Comparison of ENCODE assay signal across 12 cellular contexts in the genomic region with DNA sequence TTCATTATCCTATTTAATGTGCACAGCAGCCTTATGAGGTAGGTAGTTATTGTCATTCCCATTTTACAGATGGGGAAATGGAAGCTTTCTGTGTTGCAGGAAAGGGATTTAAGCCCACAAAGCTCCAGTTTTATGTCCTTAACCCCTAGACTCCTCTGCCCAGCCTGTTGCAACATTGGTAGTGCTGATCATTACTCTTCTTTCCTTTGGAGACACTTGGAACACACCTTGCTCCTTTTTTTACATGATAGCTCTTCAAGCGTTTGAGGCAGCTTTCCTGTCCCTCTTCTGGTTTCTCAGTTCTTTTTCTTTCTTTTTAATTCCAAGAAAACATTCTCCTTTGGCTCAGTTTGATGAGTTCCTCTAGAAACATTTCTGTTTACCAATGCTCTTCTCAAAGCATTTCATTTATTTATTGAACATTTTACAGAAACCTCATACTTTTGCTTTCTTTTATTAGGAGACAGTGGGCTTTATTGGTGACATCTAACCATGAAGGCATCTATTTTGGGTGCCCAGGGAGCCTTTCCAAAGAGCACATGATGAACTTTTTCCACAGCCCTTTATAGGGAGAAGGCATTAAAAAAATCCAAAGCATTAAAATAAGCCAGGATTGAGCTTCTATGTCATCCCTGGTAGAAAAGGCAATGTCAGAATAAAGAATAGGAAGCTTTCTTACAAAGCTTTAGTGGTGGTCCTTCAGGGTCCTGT.
DNase-seq lines count a peak whose midpoint lies in the region; ATAC-seq and TF ChIP-seq lines count a peak whose summit lies in the region.
"Had no signal": no experiment of that assay in that cellular context is flagged by ENCODE, and none has a peak within 500 bp of the region (broad histone marks: within the 10 kb centered on the region; RNA-seq: fewer than 3 reads in every experiment).

No MANE protein-coding gene starts in this region.

- peak overlapping the region; percentile 97 for H3K27ac ChIP-seq in HUES64 (ENCODE audit: low read depth, low read length)
- peak overlapping the region; percentile 92 for H3K27ac ChIP-seq in endodermal cell (ENCODE audit: low read depth, low read length)
- H3K27ac ChIP-seq: BLaER1 had no signal

- no peak overlapping the region for H3K4me3 Mint-ChIP-seq in endodermal cell
- no peak overlapping the region for H3K4me3 Mint-ChIP-seq in nephron progenitor cell
- H3K4me3 Mint-ChIP-seq: IgD-negative memory B cell had no signal

- H3K9me3 Mint-ChIP-seq in endodermal cell = no peaks in the 10 kb centered on the region
- no peaks in the 10 kb centered on the region for H3K9me3 Mint-ChIP-seq in nephron progenitor cell
- H3K9me3 Mint-ChIP-seq: IgD-negative memory B cell had no signal

- H3K9ac ChIP-seq in HUES64 (ENCODE audit: low read depth, low read length) (peak overlapping the region; percentile 65; the same call in 1 of the 2 replicates), endodermal cell (ENCODE audit: extremely low read depth, low read length, poor library complexity, severe bottlenecking) (no peak overlapping the region)
- H3K9ac ChIP-seq: BLaER1 had no signal

- H3K27me3 Mint-ChIP-seq in endodermal cell (ENCODE audit: insufficient read depth) (no peaks in the 10 kb centered on the region), nephron progenitor cell (ENCODE audit: low read depth, poor library complexity) (no peaks in the 10 kb centered on the region)
- H3K27me3 Mint-ChIP-seq: IgD-negative memory B cell had no signal

- ATAC-seq in HG03432 (IDR thresholded peaks at IDR 0.05; ENCODE audit: unreplicated experiment) = no peak
- ATAC-seq in Right ventricle myocardium inferior = no peak

- no peak overlapping the region for H3K4me3 ChIP-seq in HUES64 (ENCODE audit: low read length)
- H3K4me3 ChIP-seq in endodermal cell (ENCODE audit: low read length) = peak overlapping the region; percentile 59
- H3K4me3 ChIP-seq: BLaER1 had no signal

- intact Hi-C loops in Right ventricle myocardium inferior (cut with DNase I) = no loop called here

- no peaks in the 10 kb centered on the region for H3K36me3 ChIP-seq in HUES64 (ENCODE audit: insufficient read depth, low read length)
- no peaks in the 10 kb centered on the region for H3K36me3 ChIP-seq in endodermal cell (ENCODE audit: control insufficient read depth, insufficient read depth, low read length)
- H3K36me3 ChIP-seq: BLaER1 had no signal

- H3K4me1 ChIP-seq in HUES64 (ENCODE audit: insufficient read depth, low read length) (peaks cover 46% of the 10 kb centered on the region), endodermal cell (ENCODE audit: control insufficient read depth, insufficient read depth, low read length) (peaks cover 11% of the 10 kb centered on the region)
- H3K4me1 ChIP-seq: BLaER1 had no signal

- DNase-seq in endodermal cell (no peak), nephron progenitor cell (no peak), Right ventricle myocardium inferior (ENCODE audit: missing footprints) (no peak), NCI-H1417 treated with DMSO at 0.1 percent for 48 hours (lab: John Stamatoyannopoulos, UW) (no peak)
- DNase-seq in activated CD4-positive, alpha-beta T cell treated with anti-CD3 and anti-CD28 coated beads, Interleukin-2, amount 50 U/mL, for 1 hour = no peak
- DNase-seq: MV-4-11, NCI-H146, SHP77 treated with DMSO at 0.1 percent for 48 hours had no signal

- H3K4me1 Mint-ChIP-seq in endodermal cell (peaks cover 41% of the 10 kb centered on the region), nephron progenitor cell (peaks cover 42% of the 10 kb centered on the region)
- H3K4me1 Mint-ChIP-seq: IgD-negative memory B cell had no signal

- H3K36me3 Mint-ChIP-seq in endodermal cell (ENCODE audit: low read depth) (no peaks in the 10 kb centered on the region), nephron progenitor cell (ENCODE audit: low read depth) (no peaks in the 10 kb centered on the region)
- H3K36me3 Mint-ChIP-seq: IgD-negative memory B cell had no signal

- 87% methylated on average over 1 of the region's 1 CpG for WGBS in HUES64
- WGBS in endodermal cell (ENCODE audit: insufficient coverage in 1 of 2, insufficient read length in 1 of 2), 2 experiments = 81 to 85% methylated on average over 1 of the region's 1 CpG

- H3K9me3 ChIP-seq in HUES64 (ENCODE audit: insufficient read depth, low read depth, low read length) (no peaks in the 10 kb centered on the region), endodermal cell (ENCODE audit: control insufficient read depth, low read length) (no peaks in the 10 kb centered on the region)
- H3K9me3 ChIP-seq: BLaER1 had no signal

- H3K27me3 ChIP-seq in HUES64 (ENCODE audit: insufficient read depth, low read length) = no peaks in the 10 kb centered on the region
- H3K27me3 ChIP-seq in endodermal cell (ENCODE audit: control insufficient read depth, insufficient read depth, low read length, poor library complexity, severe bottlenecking) = no peaks in the 10 kb centered on the region
- H3K27me3 ChIP-seq: BLaER1 had no signal

- H3K27ac Mint-ChIP-seq in endodermal cell (peak overlapping the region; percentile 47), nephron progenitor cell (peak overlapping the region; percentile 97)
- H3K27ac Mint-ChIP-seq: IgD-negative memory B cell had no signal

- TF ChIP-seq CTCF in endodermal cell (conservative IDR thresholded peaks at IDR 0.05) (no peak), nephron progenitor cell (IDR thresholded peaks at IDR 0.05) (no peak)
